ENCODE assay signal across 8 cellular contexts in the genomic region with DNA sequence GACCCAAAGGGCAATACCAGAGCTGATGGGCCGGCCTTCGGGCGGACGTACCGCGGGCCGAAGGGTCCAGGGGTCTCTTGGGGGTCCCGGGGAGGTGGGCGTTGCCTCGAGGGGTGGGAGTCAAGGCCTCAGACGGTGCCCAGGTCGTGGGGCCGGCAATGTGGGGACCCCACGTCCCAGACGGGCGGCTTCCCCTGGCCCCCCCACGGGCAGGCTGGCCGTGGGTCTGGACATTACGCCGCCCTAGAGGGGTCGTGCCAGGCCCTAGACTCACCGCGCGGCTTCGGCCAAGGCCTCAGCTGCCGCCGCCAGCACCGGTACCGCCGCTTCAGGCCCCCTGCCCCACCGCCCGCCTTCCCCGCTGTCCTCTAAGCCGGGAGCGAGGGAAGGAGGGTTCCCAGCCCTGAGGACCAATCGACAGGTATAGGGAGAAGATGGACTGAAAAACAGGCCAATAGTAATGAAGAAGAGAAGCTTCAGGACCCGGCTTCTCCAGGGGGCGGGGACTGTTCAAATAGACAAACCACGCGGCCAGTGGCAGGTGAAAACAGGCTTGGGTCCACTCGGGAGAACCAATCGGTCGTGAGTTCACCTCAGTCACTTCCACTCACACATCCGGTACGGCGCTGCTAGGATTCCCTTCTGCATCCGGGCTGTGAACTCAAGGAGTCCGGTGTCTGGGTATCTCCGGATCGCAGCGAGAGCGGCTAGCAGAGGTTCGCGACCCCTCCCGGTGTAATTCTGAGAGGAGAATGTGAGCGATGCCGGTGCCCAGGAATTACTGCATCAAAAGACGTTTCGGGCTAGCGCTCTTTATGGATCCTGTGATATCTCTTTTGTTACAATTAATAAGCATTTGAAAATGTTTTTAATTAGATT. TPM values are rescaled to one million over a fixed set of nuclear protein-coding genes. Genes with fewer than 3 reads are reported as not detected.
A peak's percentile ranks its signal among the peaks of the same experiment; 100 is the strongest.
DNase-seq lines count a peak whose midpoint lies in the region; ATAC-seq and TF ChIP-seq lines count a peak whose summit lies in the region.

A gene (minus strand): TSS at position 381 of the 879 bp plus-strand sequence. CDS start 3,142 bp downstream, outside the sequence.

- H3K36me3 ChIP-seq in WERI-Rb-1 (peaks cover 23% of the 10 kb centered on the region), mammary epithelial cell (ENCODE audit: insufficient read depth, low read length) (peaks cover 11% of the 10 kb centered on the region), iPS-20b (ENCODE audit: insufficient read depth, low read depth, low read length) (peaks cover 25% of the 10 kb centered on the region)

- H3K4me2 ChIP-seq in mammary epithelial cell (ENCODE audit: insufficient read depth, low read depth, low read length): peak within 1 kb of the TSS; percentile 85

- TSS peak; percentile 76 for BruUV-seq in mammary epithelial cell (replicated peaks; lab: Mats Ljungman, UMichigan)

- H3K27ac ChIP-seq in WERI-Rb-1 (peak within 1 kb of the TSS; percentile 94), mammary epithelial cell (ENCODE audit: insufficient read depth, low read depth, low read length) (peak within 1 kb of the TSS; percentile 71), iPS-20b (ENCODE audit: low read length) (no peak within 1 kb of the TSS), skin epidermis (peak within 1 kb of the TSS; percentile 38 to 95 (median 89))

- H3K27me3 ChIP-seq in WERI-Rb-1 (ENCODE audit: insufficient read depth, low read depth, severe bottlenecking) (no peaks in the 10 kb centered on the region), mammary epithelial cell (ENCODE audit: insufficient read depth, low read length) (no peaks in the 10 kb centered on the region), iPS-20b (ENCODE audit: insufficient read depth, low read length) (no peaks in the 10 kb centered on the region)

- peak; percentile 100 for DNase-seq in AG08395 (ENCODE audit: low spot score)
- peak; percentile 100 for DNase-seq in NCI-H2227 (lab: John Stamatoyannopoulos, UW; ENCODE audit: unreplicated experiment)
- peak; percentile 99 for DNase-seq in WERI-Rb-1
- peak; percentile 100 for DNase-seq in mammary epithelial cell

- H3K9ac ChIP-seq in mammary epithelial cell (ENCODE audit: insufficient read depth, low read length): peak within 1 kb of the TSS; percentile 90
- peak within 1 kb of the TSS; percentile 95 for H3K9ac ChIP-seq in iPS-20b (ENCODE audit: low read depth, low read length)

- WGBS in mammary epithelial cell (ENCODE audit: low coverage, missing lambda C conversion rate): 2% methylated on average over 25 of the region's 60 CpGs

- peak within 1 kb of the TSS; percentile 76 for H3K4me3 ChIP-seq in WERI-Rb-1 (ENCODE audit: low read depth, low read length)
- peak within 1 kb of the TSS; percentile 97 to 100 (median 98) for H3K4me3 ChIP-seq in mammary epithelial cell (replicated peaks in 1 of 3; ENCODE audit: insufficient read depth in 1 of 3, low read depth in 2 of 3, low read length in 3 of 3)
- H3K4me3 ChIP-seq in iPS-20b (ENCODE audit: low read length): peak within 1 kb of the TSS; percentile 98
- H3K4me3 ChIP-seq in skin epidermis: peak within 1 kb of the TSS; percentile 79 to 100 (median 88)

- ATAC-seq in GM18873 (IDR thresholded peaks at IDR 0.05; ENCODE audit: low FRiP score, unreplicated experiment) (peak; percentile 94), HG03139 (IDR thresholded peaks at IDR 0.05; ENCODE audit: unreplicated experiment) (peak; percentile 96)

- TF ChIP-seq CTCF in WERI-Rb-1 (IDR thresholded peaks at IDR 0.05; ENCODE audit: low read depth, low read length) (peak; percentile 43; the same call in 1 of the 2 replicates), mammary epithelial cell (conservative IDR thresholded peaks at IDR 0.05 in 1 of 2, IDR thresholded peaks at IDR 0.05 in 1 of 2; ENCODE audit: extremely low read depth in 1 of 2, insufficient read depth in 1 of 2, low read depth in 1 of 2, low read length in 2 of 2) (peak in 1 of 2 donors; percentile 34)

- peaks cover 24% of the 10 kb centered on the region for H3K79me2 ChIP-seq in mammary epithelial cell (ENCODE audit: insufficient read depth, low read length)

- H4K20me1 ChIP-seq in mammary epithelial cell (ENCODE audit: insufficient read depth, low read length): no peaks in the 10 kb centered on the region

- intact Hi-C loops in mammary epithelial cell (cut with micrococcal nuclease): loop anchor here (1.0 to 5.0 kb wide), 2 partner anchors 11 to 100 kb away; a partner anchor contains a TSS

- dilution Hi-C loops in mammary epithelial cell (cut with HindIII; ENCODE audit: low sequenced_read_pairs): loop anchor here (5.0 kb wide), 4 partner anchors 35 to 535 kb away; no protein-coding TSS in a partner anchor

- no peaks in the 10 kb centered on the region for H3K9me3 ChIP-seq in WERI-Rb-1 (ENCODE audit: severe bottlenecking)
- no peaks in the 10 kb centered on the region for H3K9me3 ChIP-seq in mammary epithelial cell (replicated peaks; ENCODE audit: insufficient read depth, low read length)
- H3K9me3 ChIP-seq in iPS-20b (ENCODE audit: insufficient read depth, low read depth, low read length): no peaks in the 10 kb centered on the region

- CTCF ChIA-PET in mammary epithelial cell (lab: Charles Lee; ENCODE audit: low non-redundant PET): interaction anchor here (0.7 kb wide), 1 partner anchor 366 kb away, joined by 3 read pairs; no protein-coding TSS in a partner anchor

- H2AFZ ChIP-seq in mammary epithelial cell (ENCODE audit: low read depth, low read length): peak within 1 kb of the TSS; percentile 96

- H3K4me1 ChIP-seq in mammary epithelial cell (ENCODE audit: insufficient read depth, low read length) (peaks cover 8% of the 10 kb centered on the region), iPS-20b (ENCODE audit: insufficient read depth, low read length) (no peaks in the 10 kb centered on the region; the same call in 1 of the 2 replicates)

- in situ Hi-C loops in mammary epithelial cell (cut with MboI; ENCODE audit: low sequenced_read_pairs in 2 of 2): no loop called here

RNA-seq across cellular contexts. Expression of the gene that starts here (rescaled TPM):
- total RNA-seq in mammary epithelial cell: 10 to 100 TPM; 44.7 to 64.8 TPM
- polyA plus RNA-seq in mammary epithelial cell: 32.7 TPM
- 137 TPM for polyA minus RNA-seq in mammary epithelial cell
